26 cellular contexts compared by ENCODE assay signal in genomic region chr4:137700751-137701150, GRCh38.
DNase-seq lines count a peak whose midpoint lies in the region; ATAC-seq, FAIRE-seq and TF ChIP-seq lines count a peak whose summit lies in the region.
"Had no signal": no experiment of that assay in that cellular context is flagged by ENCODE, and none has a peak within 500 bp of the region (broad histone marks: within the 10 kb centered on the region; RNA-seq: fewer than 3 reads in every experiment).

No MANE protein-coding gene starts in this region.

- CTCF ChIA-PET in CD8-positive, alpha-beta memory T cell (lab: Charles Lee) = interaction anchor here (1.5 kb wide), 1 partner anchor 16 kb away, joined by 3 read pairs; no protein-coding TSS in a partner anchor

- H3K9me3 ChIP-seq in astrocyte (ENCODE audit: insufficient read depth, low read depth, low read length) (peaks cover 4% of the 10 kb centered on the region), mesenchymal stem cell (ENCODE audit: control insufficient read depth, low read length) (no peaks in the 10 kb centered on the region), upper lobe of right lung (no peaks in the 10 kb centered on the region)
- H3K9me3 ChIP-seq in CD8-positive, alpha-beta memory T cell (ENCODE audit: low read length) = no peaks in the 10 kb centered on the region
- H3K9me3 ChIP-seq: A549, testis had no signal

- H3K27ac ChIP-seq in astrocyte (ENCODE audit: low read depth, low read length) (no peak overlapping the region), mesenchymal stem cell (ENCODE audit: low read length, poor library complexity, severe bottlenecking) (no peak overlapping the region), upper lobe of right lung (no peak overlapping the region)
- no peak overlapping the region for H3K27ac ChIP-seq in CD8-positive, alpha-beta memory T cell (ENCODE audit: low read depth, low read length)
- H3K27ac ChIP-seq: A549, BLaER1 had no signal

- peak; percentile 25 for ATAC-seq in Right ventricle myocardium superior (ENCODE audit: poor library complexity)
- peak; percentile 84 for ATAC-seq in upper lobe of right lung
- no peak for ATAC-seq in GM21723 (IDR thresholded peaks at IDR 0.05; ENCODE audit: unreplicated experiment)
- ATAC-seq: A549 had no signal

- no peaks in the 10 kb centered on the region for H3K79me2 ChIP-seq in astrocyte (ENCODE audit: insufficient read depth, low read length)

- H3K4ac ChIP-seq in mesenchymal stem cell (ENCODE audit: low read depth in 1 of 2, low read length in 2 of 2) = peak overlapping the region; percentile 21 to 85

- H3K14ac ChIP-seq in mesenchymal stem cell (ENCODE audit: low read length in 2 of 2) = peak overlapping the region in 1 of 2 experiments; percentile 28

- no peak overlapping the region for H3K4me3 ChIP-seq in astrocyte (ENCODE audit: insufficient read depth, low read depth, low read length)
- no peak overlapping the region for H3K4me3 ChIP-seq in mesenchymal stem cell (ENCODE audit: insufficient read depth in 1 of 2, low read depth in 1 of 2, low read length in 2 of 2)
- H3K4me3 ChIP-seq in upper lobe of right lung = no peak overlapping the region
- H3K4me3 ChIP-seq in CD8-positive, alpha-beta memory T cell (ENCODE audit: low read length) = no peak overlapping the region
- H3K4me3 ChIP-seq: A549, BLaER1, testis had no signal

- H4K8ac ChIP-seq in mesenchymal stem cell (ENCODE audit: low read length) = peak overlapping the region; percentile 47

- POLR2A ChIA-PET in CD8-positive, alpha-beta memory T cell (lab: Charles Lee) = no interaction called here

- no peak for TF ChIP-seq CTCF in astrocyte (IDR thresholded peaks at IDR 0.05; ENCODE audit: insufficient read depth, low read depth, low read length)
- no peak for TF ChIP-seq CTCF in upper lobe of right lung (IDR thresholded peaks at IDR 0.05)

- H3K23ac ChIP-seq in mesenchymal stem cell (ENCODE audit: low read length in 2 of 2) = no peak overlapping the region

- H3K79me1 ChIP-seq in mesenchymal stem cell (replicated peaks; ENCODE audit: low read length, poor library complexity, severe bottlenecking) = no peaks in the 10 kb centered on the region

- peak overlapping the region; percentile 83 for H3K27ac Mint-ChIP-seq in astrocyte (ENCODE audit: unreplicated experiment)
- no peak overlapping the region for H3K27ac Mint-ChIP-seq in CD8-positive, alpha-beta memory T cell
- H3K27ac Mint-ChIP-seq: activated CD4-positive, alpha-beta T cell treated with anti-CD3 and anti-CD28 coated beads, Interleukin-2, amount 10 ng/mL, durations not matched to agents 7 days and 5 days; activated naive CD8-positive, alpha-beta T cell treated with anti-CD3 and anti-CD28 coated beads, Interleukin-2, amount 10 ng/mL, durations not matched to agents 7 days and 5 days; activated T-cell treated with anti-CD3 and anti-CD28 coated beads, Interleukin-2, amount 50 U/mL, for 24 hours had no signal

- peak overlapping the region; percentile 77 to 97 for H2BK12ac ChIP-seq in mesenchymal stem cell (ENCODE audit: low read length in 2 of 2)

- no peak overlapping the region for H2BK15ac ChIP-seq in mesenchymal stem cell (ENCODE audit: low read depth, poor library complexity, severe bottlenecking)

- no peak overlapping the region for H3K4me2 ChIP-seq in astrocyte (ENCODE audit: low read length)
- no peak overlapping the region for H3K4me2 ChIP-seq in mesenchymal stem cell (ENCODE audit: low read length, poor library complexity, severe bottlenecking)
- H3K4me2 ChIP-seq: A549, BLaER1 had no signal

- H3K4me1 Mint-ChIP-seq in astrocyte (ENCODE audit: low read depth, unreplicated experiment) = peaks cover 7% of the 10 kb centered on the region
- no peaks in the 10 kb centered on the region for H3K4me1 Mint-ChIP-seq in CD8-positive, alpha-beta memory T cell
- H3K4me1 Mint-ChIP-seq: activated CD4-positive, alpha-beta T cell treated with anti-CD3 and anti-CD28 coated beads, Interleukin-2, amount 10 ng/mL, durations not matched to agents 7 days and 5 days; activated naive CD8-positive, alpha-beta T cell treated with anti-CD3 and anti-CD28 coated beads, Interleukin-2, amount 10 ng/mL, durations not matched to agents 7 days and 5 days had no signal

- H4K20me1 ChIP-seq in astrocyte (ENCODE audit: insufficient read depth, low read length) = no peaks in the 10 kb centered on the region
- H4K20me1 ChIP-seq: BLaER1 had no signal

- H3K9ac ChIP-seq in astrocyte (ENCODE audit: low read length) (no peak overlapping the region), mesenchymal stem cell (ENCODE audit: low read length) (no peak overlapping the region)
- H3K9ac ChIP-seq: BLaER1 had no signal

- H3K4me1 ChIP-seq in astrocyte (ENCODE audit: insufficient read depth, low read length) (no peaks in the 10 kb centered on the region), mesenchymal stem cell (ENCODE audit: control insufficient read depth, insufficient read depth, low read depth, low read length) (peaks cover 3% of the 10 kb centered on the region), upper lobe of right lung (peaks cover 3% of the 10 kb centered on the region)
- H3K4me1 ChIP-seq in CD8-positive, alpha-beta memory T cell (ENCODE audit: insufficient read depth, low read length) = no peaks in the 10 kb centered on the region
- H3K4me1 ChIP-seq: A549 had no signal

- no peak for FAIRE-seq in astrocyte (lab: Jason Lieb, UNC)
- FAIRE-seq: A549, endothelial cell of umbilical vein had no signal

- H3K27me3 ChIP-seq in astrocyte (ENCODE audit: insufficient read depth, low read length) (no peaks in the 10 kb centered on the region), mesenchymal stem cell (ENCODE audit: control insufficient read depth in 1 of 2, insufficient read depth in 1 of 2, low read length in 2 of 2) (no peaks in the 10 kb centered on the region), upper lobe of right lung (no peaks in the 10 kb centered on the region)
- no peaks in the 10 kb centered on the region for H3K27me3 ChIP-seq in CD8-positive, alpha-beta memory T cell (ENCODE audit: insufficient read depth, low read length, poor library complexity, severe bottlenecking)
- H3K27me3 ChIP-seq: BLaER1, testis had no signal

- H3K18ac ChIP-seq in mesenchymal stem cell (ENCODE audit: low read depth in 1 of 2, low read length in 2 of 2) = peak overlapping the region; percentile 6 to 84

- peak overlapping the region; percentile 9 for H2BK120ac ChIP-seq in mesenchymal stem cell (ENCODE audit: low read depth, low read length)

- H2AFZ ChIP-seq in astrocyte (ENCODE audit: low read depth, low read length) (no peak overlapping the region), mesenchymal stem cell (ENCODE audit: low read depth, low read length) (no peak overlapping the region)

- peaks cover 6% of the 10 kb centered on the region for H3K9me3 Mint-ChIP-seq in astrocyte (ENCODE audit: unreplicated experiment)
- peaks cover 6 to 12% (median 9%) of the 10 kb centered on the region in 5 donors for H3K9me3 Mint-ChIP-seq in CD8-positive, alpha-beta memory T cell
- H3K9me3 Mint-ChIP-seq: activated CD4-positive, alpha-beta T cell treated with anti-CD3 and anti-CD28 coated beads, Interleukin-2, amount 10 ng/mL, durations not matched to agents 7 days and 5 days; activated naive CD8-positive, alpha-beta T cell treated with anti-CD3 and anti-CD28 coated beads, Interleukin-2, amount 10 ng/mL, durations not matched to agents 7 days and 5 days had no signal

- no peak overlapping the region for H2AK5ac ChIP-seq in mesenchymal stem cell (ENCODE audit: low read length, severe bottlenecking)

- DNase-seq in Right ventricle myocardium superior = no peak
- DNase-seq in cardiac septum (ENCODE audit: low spot score) = no peak
- no peak for DNase-seq in astrocyte (ENCODE audit: low read depth)
- DNase-seq in mesenchymal stem cell = no peak
- no peak for DNase-seq in upper lobe of right lung
- DNase-seq in CD8-positive, alpha-beta memory T cell = no peak
- no peak for DNase-seq in inferior parietal cortex (ENCODE audit: extremely low spot score)
- DNase-seq: activated CD4-positive, alpha-beta T cell treated with anti-CD3 and anti-CD28 coated beads, Interleukin-2, amount 10 ng/mL, durations not matched to agents 7 days and 5 days; activated gamma-delta T cell; activated naive CD8-positive, alpha-beta T cell treated with anti-CD3 and anti-CD28 coated beads, Interleukin-2, amount 10 ng/mL, durations not matched to agents 7 days and 5 days; activated T-cell treated with anti-CD3 and anti-CD28 coated beads, Interleukin-2, amount 50 U/mL, for 24 hours; COR-L47; GDM1; glutamatergic neuron; Kasumi-1; NCI-H1105; NCI-H1930; posterior cingulate gyrus; SHP77; stimulated activated naive CD4-positive, alpha-beta T cell; T-helper 9 cell; testis had no signal

- intact Hi-C loops in Right ventricle myocardium superior (cut with DNase I) (no loop called here), cardiac septum (cut with DNase I) (loop anchor here (5.0 kb wide), 1 partner anchor 308 kb away; no protein-coding TSS in a partner anchor), upper lobe of right lung (cut with DNase I) (no loop called here)

- H3K36me3 ChIP-seq in astrocyte (ENCODE audit: insufficient read depth, low read length) (no peaks in the 10 kb centered on the region), mesenchymal stem cell (ENCODE audit: control insufficient read depth in 1 of 2, insufficient read depth in 2 of 2, low read depth in 1 of 2, low read length in 2 of 2) (no peaks in the 10 kb centered on the region), upper lobe of right lung (no peaks in the 10 kb centered on the region)
- no peaks in the 10 kb centered on the region for H3K36me3 ChIP-seq in CD8-positive, alpha-beta memory T cell (ENCODE audit: insufficient read depth, low read length)
- H3K36me3 ChIP-seq: BLaER1 had no signal

- H3K36me3 Mint-ChIP-seq in astrocyte (ENCODE audit: low read depth, unreplicated experiment) = no peaks in the 10 kb centered on the region
- H3K36me3 Mint-ChIP-seq in CD8-positive, alpha-beta memory T cell = no peaks in the 10 kb centered on the region
- H3K36me3 Mint-ChIP-seq: activated naive CD8-positive, alpha-beta T cell treated with anti-CD3 and anti-CD28 coated beads, Interleukin-2, amount 10 ng/mL, durations not matched to agents 7 days and 5 days had no signal

- 84% methylated on average over 4 of the region's 4 CpGs for WGBS in mesenchymal stem cell

- H3K27me3 Mint-ChIP-seq in astrocyte (ENCODE audit: low read depth, unreplicated experiment) = no peaks in the 10 kb centered on the region
- H3K27me3 Mint-ChIP-seq in CD8-positive, alpha-beta memory T cell = no peaks in the 10 kb centered on the region
- H3K27me3 Mint-ChIP-seq: activated CD4-positive, alpha-beta T cell treated with anti-CD3 and anti-CD28 coated beads, Interleukin-2, amount 10 ng/mL, durations not matched to agents 7 days and 5 days; activated naive CD8-positive, alpha-beta T cell treated with anti-CD3 and anti-CD28 coated beads, Interleukin-2, amount 10 ng/mL, durations not matched to agents 7 days and 5 days; activated T-cell treated with anti-CD3 and anti-CD28 coated beads, Interleukin-2, amount 50 U/mL, for 24 hours had no signal

- H3K4me3 Mint-ChIP-seq in astrocyte (ENCODE audit: unreplicated experiment) = no peak overlapping the region
- no peak overlapping the region for H3K4me3 Mint-ChIP-seq in CD8-positive, alpha-beta memory T cell
- H3K4me3 Mint-ChIP-seq: activated CD4-positive, alpha-beta T cell treated with anti-CD3 and anti-CD28 coated beads, Interleukin-2, amount 10 ng/mL, durations not matched to agents 7 days and 5 days; activated naive CD8-positive, alpha-beta T cell treated with anti-CD3 and anti-CD28 coated beads, Interleukin-2, amount 10 ng/mL, durations not matched to agents 7 days and 5 days; activated T-cell treated with anti-CD3 and anti-CD28 coated beads, Interleukin-2, amount 50 U/mL, for 24 hours had no signal

- no peak overlapping the region for H2BK5ac ChIP-seq in mesenchymal stem cell (ENCODE audit: low read depth, low read length, poor library complexity, severe bottlenecking)

- H4K91ac ChIP-seq in mesenchymal stem cell (ENCODE audit: low read length) = peak overlapping the region; percentile 20
